Comparison of ENCODE assay signal across 8 cellular contexts in genomic region chr20:49915380-49916145, GRCh38. TPM values are rescaled to one million over a fixed set of nuclear protein-coding genes. Genes with fewer than 3 reads are reported as not detected.
DNase-seq lines count a peak whose midpoint lies in the region; ATAC-seq and TF ChIP-seq lines count a peak whose summit lies in the region.

TSS of gene SPATA2 (minus strand) at chr20:49915529. CDS start at chr20:49908490, 7,039 bp downstream.

- peak; percentile 92 for ATAC-seq in GM23338
- ATAC-seq in stimulated activated naive CD8-positive, alpha-beta T cell treated with anti-CD3 and anti-CD28 coated beads, Interleukin-15, Interleukin-2, amounts not matched to agents 100 U/mL and 50 U/mL, for 24 hours, result peak; percentile 91

- H3K4me3 Mint-ChIP-seq in GM23338 (peak within 1 kb of the TSS; percentile 99), nephron (peak within 1 kb of the TSS; percentile 95 to 99 (median 97))
- peak within 1 kb of the TSS; percentile 96 for H3K4me3 Mint-ChIP-seq in activated T-helper 2 cell treated with anti-CD3 and anti-CD28 coated beads, Interferon-gamma antibody, Interleukin-2, Interleukin-4, amounts not matched to agents 10 μg/mL and 5 μg/mL and 100 μg/mL, durations not matched to agents 14 hours and 24 hours and 36 hours (ENCODE audit: low read depth)

- H2AFZ ChIP-seq in GM23338, result peak within 1 kb of the TSS; percentile 100

- H3K9me3 Mint-ChIP-seq in GM23338 (no peaks in the 10 kb centered on the region; the same call in 2 of the 3 replicates), nephron (no peaks in the 10 kb centered on the region)
- no peaks in the 10 kb centered on the region for H3K9me3 Mint-ChIP-seq in activated T-helper 2 cell treated with anti-CD3 and anti-CD28 coated beads, Interferon-gamma antibody, Interleukin-2, Interleukin-4, amounts not matched to agents 10 μg/mL and 5 μg/mL and 100 μg/mL, durations not matched to agents 14 hours and 24 hours and 36 hours

- H3K27ac Mint-ChIP-seq in GM23338 (peak within 1 kb of the TSS; percentile 100), nephron (peak within 1 kb of the TSS; percentile 99 to 100 (median 100))
- peak within 1 kb of the TSS; percentile 100 for H3K27ac Mint-ChIP-seq in activated T-helper 2 cell treated with anti-CD3 and anti-CD28 coated beads, Interferon-gamma antibody, Interleukin-2, Interleukin-4, amounts not matched to agents 10 μg/mL and 5 μg/mL and 100 μg/mL, durations not matched to agents 14 hours and 24 hours and 36 hours

- CTCF ChIA-PET in RWPE1 (lab: Yijun Ruan, JAX), result interaction anchor here (0.5 to 1.4 kb wide), 11 partner anchors 14 to 730 kb away, joined by 3 to 11 read pairs (median 5); no protein-coding TSS in a partner anchor

- peaks cover 7% of the 10 kb centered on the region; the same call in 1 of the 2 replicates for H3F3A ChIP-seq in GM23338 (replicated peaks; ENCODE audit: low read depth)

- peaks cover 6% of the 10 kb centered on the region; the same call in 1 of the 2 replicates for H3K4me1 ChIP-seq in GM23338 (ENCODE audit: insufficient read depth)

- peaks cover 45% of the 10 kb centered on the region for H3K79me2 ChIP-seq in GM23338 (replicated peaks; ENCODE audit: insufficient read depth)

- H3K27me3 ChIP-seq in GM23338 (ENCODE audit: insufficient read depth), result no peaks in the 10 kb centered on the region

- H3K27ac ChIP-seq in GM23338 (ENCODE audit: low read depth), result peak within 1 kb of the TSS; percentile 100
- H3K27ac ChIP-seq in RWPE1, result peak within 1 kb of the TSS; percentile 98

- TF ChIP-seq CTCF in GM23338 (conservative IDR thresholded peaks at IDR 0.05; ENCODE audit: low read depth in 2 of 2) (no peak), RWPE1 (conservative IDR thresholded peaks at IDR 0.05; ENCODE audit: low read depth) (no peak), fibroblast of the aortic adventitia (IDR thresholded peaks at IDR 0.05; ENCODE audit: insufficient read depth, low read length) (no peak), nephron (IDR thresholded peaks at IDR 0.05; ENCODE audit: unreplicated experiment in 3 of 3) (no peak)

- peak within 1 kb of the TSS; percentile 99 for H3K4me2 ChIP-seq in GM23338

- H3K9me2 ChIP-seq in GM23338 (ENCODE audit: insufficient read depth), result no peaks in the 10 kb centered on the region

- no peaks in the 10 kb centered on the region for H3K36me3 ChIP-seq in GM23338 (ENCODE audit: insufficient read depth)

- DNase-seq in Daoy (ENCODE audit: low read depth) (peak; percentile 96), GM23338 (ENCODE audit: low spot score) (peak; percentile 98), LHCN-M2 (ENCODE audit: low read depth) (peak; percentile 91), RWPE1 (ENCODE audit: low spot score) (peak; percentile 99), fibroblast of the aortic adventitia (ENCODE audit: low read depth) (peak; percentile 95)
- DNase-seq in activated T-helper 2 cell treated with anti-CD3 and anti-CD28 coated beads, Interferon-gamma antibody, Interleukin-2, Interleukin-4, amounts not matched to agents 10 μg/mL and 5 μg/mL and 100 μg/mL, durations not matched to agents 14 hours and 24 hours and 36 hours (ENCODE audit: low spot score), result peak; percentile 89
- DNase-seq in stimulated activated naive CD8-positive, alpha-beta T cell treated with anti-CD3 and anti-CD28 coated beads, Interleukin-15, Interleukin-2, amounts not matched to agents 100 U/mL and 50 U/mL, for 24 hours, result peak; percentile 95

- H3K4me1 Mint-ChIP-seq in GM23338 (peaks cover 18% of the 10 kb centered on the region), nephron (peaks cover 35% of the 10 kb centered on the region)
- H3K4me1 Mint-ChIP-seq in activated T-helper 2 cell treated with anti-CD3 and anti-CD28 coated beads, Interferon-gamma antibody, Interleukin-2, Interleukin-4, amounts not matched to agents 10 μg/mL and 5 μg/mL and 100 μg/mL, durations not matched to agents 14 hours and 24 hours and 36 hours (ENCODE audit: low read depth), result peaks cover 23% of the 10 kb centered on the region

- H3K4me3 ChIP-seq in GM23338 (peak within 1 kb of the TSS; percentile 99), fibroblast of the aortic adventitia (ENCODE audit: low read depth, low read length) (peak within 1 kb of the TSS; percentile 98)

- peaks cover 28% of the 10 kb centered on the region for H4K20me1 ChIP-seq in GM23338 (replicated peaks; ENCODE audit: insufficient read depth)

- POLR2A ChIA-PET in RWPE1 (lab: Yijun Ruan, JAX; ENCODE audit: low non-redundant PET), result interaction anchor here (0.9 kb wide), 1 partner anchor 20 kb away, joined by 3 read pairs; the partner anchor contains the start of gene RNF114

- no peaks in the 10 kb centered on the region for H3K36me3 Mint-ChIP-seq in GM23338 (ENCODE audit: low read depth)
- no peaks in the 10 kb centered on the region for H3K36me3 Mint-ChIP-seq in activated T-helper 2 cell treated with anti-CD3 and anti-CD28 coated beads, Interferon-gamma antibody, Interleukin-2, Interleukin-4, amounts not matched to agents 10 μg/mL and 5 μg/mL and 100 μg/mL, durations not matched to agents 14 hours and 24 hours and 36 hours (ENCODE audit: low read depth)
- no peaks in the 10 kb centered on the region for H3K36me3 Mint-ChIP-seq in nephron (ENCODE audit: low read depth)

- intact Hi-C loops in activated T-helper 2 cell treated with anti-CD3 and anti-CD28 coated beads, Interferon-gamma antibody, Interleukin-2, Interleukin-4, amounts not matched to agents 10 μg/mL and 5 μg/mL and 100 μg/mL, durations not matched to agents 14 hours and 24 hours and 36 hours (cut with micrococcal nuclease), result loop anchor here (2.0 kb wide), 1 partner anchor 21 kb away; the partner anchor contains the start of gene RNF114

- H3K27me3 Mint-ChIP-seq in GM23338 (ENCODE audit: insufficient read depth, low read depth, poor library complexity) (peaks cover 19% of the 10 kb centered on the region), nephron (ENCODE audit: low read depth) (peaks cover 4% of the 10 kb centered on the region)
- no peaks in the 10 kb centered on the region for H3K27me3 Mint-ChIP-seq in activated T-helper 2 cell treated with anti-CD3 and anti-CD28 coated beads, Interferon-gamma antibody, Interleukin-2, Interleukin-4, amounts not matched to agents 10 μg/mL and 5 μg/mL and 100 μg/mL, durations not matched to agents 14 hours and 24 hours and 36 hours (ENCODE audit: low read depth)

TF ChIP-seq in GM23338, 12 proteins besides CTCF, POLR2A, EP300 and RAD21 (continues in another document):
- TF ChIP-seq ETS1 (IDR thresholded peaks at IDR 0.05), result peak; percentile 86
- no peak for TF ChIP-seq EZH2 (IDR thresholded peaks at IDR 0.05; ENCODE audit: low read depth, unreplicated experiment)
- TF ChIP-seq NANOG (IDR thresholded peaks at IDR 0.05; ENCODE audit: borderline replicate concordance), result no peak
- TF ChIP-seq STAT1 (IDR thresholded peaks at IDR 0.05; ENCODE audit: unreplicated experiment), result no peak
- TF ChIP-seq ZNF331 (CRISPR knock-in tag; IDR thresholded peaks at IDR 0.05; ENCODE audit: low read depth), result no peak
- TF ChIP-seq CREB1 (CRISPR knock-in tag; IDR thresholded peaks at IDR 0.05; ENCODE audit: low read depth), result peak; percentile 93
- 0 out of 2 replicates have a peak, but pooled peaks have one; percentile 24 for TF ChIP-seq ZNF114 (CRISPR knock-in tag; IDR thresholded peaks at IDR 0.05)
- no peak for TF ChIP-seq EZH2phosphoT487 (IDR thresholded peaks at IDR 0.05; ENCODE audit: unreplicated experiment)
- no peak for TF ChIP-seq REST (IDR thresholded peaks at IDR 0.05; ENCODE audit: unreplicated experiment)

RNA-seq across cellular contexts. Expression of gene SPATA2, which starts in this region (rescaled TPM):
- 2.0 and 3.3 TPM in 2 replicates for total RNA-seq in Daoy (2014; rRNA removed; shearing (Covaris generic))
- 8.7 and 9.3 TPM in 2 replicates for total RNA-seq in GM23338 (2014; rRNA removed; shearing (Covaris generic))
- polyA plus RNA-seq in GM23338 (2016; fragmentation: Nextera tagmentation; extraction: Ambion mirVana), result 4.9 and 5.3 TPM in 2 replicates
- total RNA-seq in LHCN-M2 (2014; rRNA removed) (3.7 and 4.1 TPM in 2 replicates), fibroblast of the aortic adventitia (ENCODE audit: low replicate concordance) (1.5 and 3.4 TPM in 2 replicates)
- 3.5 TPM for polyA plus RNA-seq in LHCN-M2 (2012)
- 8.3 and 8.5 TPM in 2 replicates for total RNA-seq in activated T-helper 2 cell treated with anti-CD3 and anti-CD28 coated beads, Interferon-gamma antibody, Interleukin-2, Interleukin-4, amounts not matched to agents 10 μg/mL and 5 μg/mL and 100 μg/mL, durations not matched to agents 14 hours and 24 hours and 36 hours

Comparison
In these comparisons a context has a peak if more than half of its experiments do, and no peak if none do; other contexts are left out.
1. Peak in every context shown above with its lines: DNase-seq, ATAC-seq, H3K4me3 ChIP-seq and H3K27ac ChIP-seq.